In genomic region chr2:232574674-232575403, GRCh38 we compare ENCODE assay signal across 1 cellular context.
TF ChIP-seq lines count a peak whose summit lies in the region.

No MANE protein-coding gene starts in this region.

TF ChIP-seq in HepG2, 621 proteins besides CTCF, POLR2A, EP300 and RAD21 (continued from another document):
- no peak for TF ChIP-seq PRDM15 (CRISPR knock-in tag; IDR thresholded peaks at IDR 0.05)
- TF ChIP-seq SYNCRIP (IDR thresholded peaks at IDR 0.05; ENCODE audit: insufficient read depth, low read depth, low read length): no peak
- TF ChIP-seq YEATS2 (CRISPR knock-in tag; IDR thresholded peaks at IDR 0.05; ENCODE audit: borderline replicate concordance): no peak
- no peak for TF ChIP-seq E2F2 (CRISPR knock-in tag; IDR thresholded peaks at IDR 0.05; ENCODE audit: borderline replicate concordance)
- TF ChIP-seq ZNF609 (CRISPR knock-in tag; IDR thresholded peaks at IDR 0.05; ENCODE audit: borderline replicate concordance): no peak
- TF ChIP-seq TP53 (CRISPR knock-in tag; conservative IDR thresholded peaks at IDR 0.05): no peak
- no peak for TF ChIP-seq ZNF333 (CRISPR knock-in tag; IDR thresholded peaks at IDR 0.05; ENCODE audit: borderline replicate concordance)
- no peak for TF ChIP-seq ZNF777 (CRISPR knock-in tag; IDR thresholded peaks at IDR 0.05)
- no peak for TF ChIP-seq SP2 (CRISPR knock-in tag; IDR thresholded peaks at IDR 0.05)
- no peak for TF ChIP-seq NFKBIZ (CRISPR knock-in tag; IDR thresholded peaks at IDR 0.05)
- 0 out of 2 replicates have a peak, but pooled peaks have one; percentile 37 for TF ChIP-seq ZNF879 (CRISPR knock-in tag; IDR thresholded peaks at IDR 0.05)
- no peak; the same call in 1 of the 2 replicates for TF ChIP-seq CREM (IDR thresholded peaks at IDR 0.05)
- TF ChIP-seq CREM (CRISPR knock-in tag; IDR thresholded peaks at IDR 0.05): no peak
- no peak for TF ChIP-seq ZFP36L2 (CRISPR knock-in tag; IDR thresholded peaks at IDR 0.05)
- no peak for TF ChIP-seq HMGA1 (CRISPR knock-in tag; conservative IDR thresholded peaks at IDR 0.05)
- no peak for TF ChIP-seq ESRRA (CRISPR knock-in tag; IDR thresholded peaks at IDR 0.05; ENCODE audit: low read depth)
- no peak for TF ChIP-seq ZNF660 (CRISPR knock-in tag; IDR thresholded peaks at IDR 0.05; ENCODE audit: borderline replicate concordance, low read depth)
- TF ChIP-seq ZNF746 (CRISPR knock-in tag; IDR thresholded peaks at IDR 0.05): no peak
- no peak for TF ChIP-seq ZNF235 (CRISPR knock-in tag; IDR thresholded peaks at IDR 0.05; ENCODE audit: borderline replicate concordance)
- no peak for TF ChIP-seq SRSF9 (IDR thresholded peaks at IDR 0.05; ENCODE audit: borderline replicate concordance, insufficient read depth, low read depth, low read length, poor library complexity, severe bottlenecking)
- no peak for TF ChIP-seq TAF15 (IDR thresholded peaks at IDR 0.05; ENCODE audit: low read depth, low read length, poor library complexity, severe bottlenecking)
- TF ChIP-seq ZNF713 (CRISPR knock-in tag; IDR thresholded peaks at IDR 0.05): no peak
- no peak for TF ChIP-seq ZNF550 (CRISPR knock-in tag; IDR thresholded peaks at IDR 0.05; ENCODE audit: borderline replicate concordance)
- no peak for TF ChIP-seq ZNF788 (CRISPR knock-in tag; IDR thresholded peaks at IDR 0.05; ENCODE audit: borderline replicate concordance)
- TF ChIP-seq ZNF549 (CRISPR knock-in tag; IDR thresholded peaks at IDR 0.05): no peak
- TF ChIP-seq IRF9 (CRISPR knock-in tag; IDR thresholded peaks at IDR 0.05; ENCODE audit: borderline replicate concordance): no peak
- TF ChIP-seq KAT2B (IDR thresholded peaks at IDR 0.05; ENCODE audit: borderline replicate concordance, low read depth, low read length): no peak
- TF ChIP-seq ZNF878 (CRISPR knock-in tag; IDR thresholded peaks at IDR 0.05): no peak
- TF ChIP-seq PAX8 (CRISPR knock-in tag; IDR thresholded peaks at IDR 0.05; ENCODE audit: borderline replicate concordance): no peak
- TF ChIP-seq JUNB (CRISPR knock-in tag; IDR thresholded peaks at IDR 0.05; ENCODE audit: borderline replicate concordance): no peak
- no peak for TF ChIP-seq ZNF275 (CRISPR knock-in tag; IDR thresholded peaks at IDR 0.05; ENCODE audit: borderline replicate concordance)
- TF ChIP-seq ZNF20 (CRISPR knock-in tag; IDR thresholded peaks at IDR 0.05): no peak
- TF ChIP-seq AGO2 (optimal IDR thresholded peaks at IDR 0.05; ENCODE audit: low read depth, low read length): no peak
- peak; percentile 49; the same call in 1 of the 2 replicates for TF ChIP-seq HNF4G (IDR thresholded peaks at IDR 0.05; ENCODE audit: borderline replicate concordance, low read depth, low read length)
- TF ChIP-seq HNF4G (CRISPR knock-in tag; IDR thresholded peaks at IDR 0.05; ENCODE audit: borderline replicate concordance, low read depth): no peak; the same call in 1 of the 2 replicates
- no peak; the same call in 1 of the 2 replicates for TF ChIP-seq ZNF362 (CRISPR knock-in tag; IDR thresholded peaks at IDR 0.05; ENCODE audit: borderline replicate concordance)
- TF ChIP-seq ZNF614 (CRISPR knock-in tag; IDR thresholded peaks at IDR 0.05; ENCODE audit: borderline replicate concordance): 0 out of 2 replicates have a peak, but pooled peaks have one; percentile 14
- TF ChIP-seq ZSCAN20 (CRISPR knock-in tag; IDR thresholded peaks at IDR 0.05; ENCODE audit: borderline replicate concordance): no peak
- TF ChIP-seq ZNF672 (CRISPR knock-in tag; IDR thresholded peaks at IDR 0.05): no peak
- TF ChIP-seq PTBP1 (IDR thresholded peaks at IDR 0.05; ENCODE audit: low read depth, low read length, poor library complexity, severe bottlenecking): no peak
- TF ChIP-seq ZNF484 (CRISPR knock-in tag; IDR thresholded peaks at IDR 0.05; ENCODE audit: borderline replicate concordance, low read depth): no peak
- no peak for TF ChIP-seq LBX2 (CRISPR knock-in tag; IDR thresholded peaks at IDR 0.05; ENCODE audit: borderline replicate concordance)
- no peak for TF ChIP-seq ZBTB3 (CRISPR knock-in tag; IDR thresholded peaks at IDR 0.05; ENCODE audit: borderline replicate concordance, low read depth)
TF ChIP-seq in HepG2: peak in this region for 77.
